10 cellular contexts compared by ENCODE assay signal in genomic region chrX:48531359-48531954, GRCh38. TPM values are rescaled to one million over a fixed set of nuclear protein-coding genes. Genes with fewer than 3 reads are reported as not detected.
DNase-seq lines count a peak whose midpoint lies in the region; ATAC-seq and TF ChIP-seq lines count a peak whose summit lies in the region.
"Had no signal": no experiment of that assay in that cellular context is flagged by ENCODE, and none has a peak within 500 bp of the region (broad histone marks: within the 10 kb centered on the region; RNA-seq: fewer than 3 reads in every experiment).

No MANE protein-coding gene starts in this region.

- peak overlapping the region; percentile 47 for H3K27ac Mint-ChIP-seq in activated naive CD4-positive, alpha-beta T cell treated with anti-CD3 and anti-CD28 coated beads, Interleukin-2, amount 50 U/mL, for 24 hours
- peak overlapping the region; percentile 94 for H3K27ac Mint-ChIP-seq in activated T-helper 2 cell treated with anti-CD3 and anti-CD28 coated beads, Interferon-gamma antibody, Interleukin-2, Interleukin-4, amounts not matched to agents 10 μg/mL and 5 μg/mL and 100 μg/mL, durations not matched to agents 14 hours and 24 hours and 36 hours
- H3K27ac Mint-ChIP-seq: neural progenitor cell had no signal

- H3K9me3 ChIP-seq in left ventricle myocardium inferior (replicated peaks), result no peaks in the 10 kb centered on the region

- H3K4me3 ChIP-seq in left ventricle myocardium inferior (no peak overlapping the region), urinary bladder (ENCODE audit: low read depth, low read length) (no peak overlapping the region)
- H3K4me3 ChIP-seq: neural progenitor cell had no signal

- ATAC-seq in GM21390 (IDR thresholded peaks at IDR 0.05; ENCODE audit: unreplicated experiment) (no peak), HG03520 (IDR thresholded peaks at IDR 0.05; ENCODE audit: unreplicated experiment) (no peak)

- H3K4me1 ChIP-seq in left ventricle myocardium inferior (peaks cover 6% of the 10 kb centered on the region), urinary bladder (ENCODE audit: insufficient read depth) (no peaks in the 10 kb centered on the region)
- H3K4me1 ChIP-seq: neural progenitor cell had no signal

- H3K36me3 Mint-ChIP-seq in activated naive CD4-positive, alpha-beta T cell treated with anti-CD3 and anti-CD28 coated beads, Interleukin-2, amount 50 U/mL, for 24 hours, result peaks cover 8% of the 10 kb centered on the region
- peaks cover 37% of the 10 kb centered on the region for H3K36me3 Mint-ChIP-seq in activated T-helper 2 cell treated with anti-CD3 and anti-CD28 coated beads, Interferon-gamma antibody, Interleukin-2, Interleukin-4, amounts not matched to agents 10 μg/mL and 5 μg/mL and 100 μg/mL, durations not matched to agents 14 hours and 24 hours and 36 hours (ENCODE audit: low read depth)

- H3K27ac ChIP-seq in left ventricle myocardium inferior (replicated peaks) (peak overlapping the region; percentile 63), urinary bladder (ENCODE audit: low read depth) (peak overlapping the region; percentile 39)
- H3K27ac ChIP-seq: neural progenitor cell had no signal

- TF ChIP-seq CTCF in left ventricle myocardium inferior (IDR thresholded peaks at IDR 0.05; ENCODE audit: borderline replicate concordance), result no peak

- intact Hi-C loops in activated T-helper 2 cell treated with anti-CD3 and anti-CD28 coated beads, Interferon-gamma antibody, Interleukin-2, Interleukin-4, amounts not matched to agents 10 μg/mL and 5 μg/mL and 100 μg/mL, durations not matched to agents 14 hours and 24 hours and 36 hours (cut with micrococcal nuclease), result no loop called here
- intact Hi-C loops in left ventricle myocardium inferior (cut with micrococcal nuclease), result no loop called here

- H3K4me3 Mint-ChIP-seq in activated naive CD4-positive, alpha-beta T cell treated with anti-CD3 and anti-CD28 coated beads, Interleukin-2, amount 50 U/mL, for 24 hours, result no peak overlapping the region
- H3K4me3 Mint-ChIP-seq in activated T-helper 2 cell treated with anti-CD3 and anti-CD28 coated beads, Interferon-gamma antibody, Interleukin-2, Interleukin-4, amounts not matched to agents 10 μg/mL and 5 μg/mL and 100 μg/mL, durations not matched to agents 14 hours and 24 hours and 36 hours (ENCODE audit: low read depth), result peak overlapping the region; percentile 36
- H3K4me3 Mint-ChIP-seq: neural progenitor cell had no signal

- H3K27me3 Mint-ChIP-seq in activated naive CD4-positive, alpha-beta T cell treated with anti-CD3 and anti-CD28 coated beads, Interleukin-2, amount 50 U/mL, for 24 hours, result no peaks in the 10 kb centered on the region
- H3K27me3 Mint-ChIP-seq in activated T-helper 2 cell treated with anti-CD3 and anti-CD28 coated beads, Interferon-gamma antibody, Interleukin-2, Interleukin-4, amounts not matched to agents 10 μg/mL and 5 μg/mL and 100 μg/mL, durations not matched to agents 14 hours and 24 hours and 36 hours (ENCODE audit: low read depth), result no peaks in the 10 kb centered on the region

- H3K27me3 ChIP-seq in left ventricle myocardium inferior (ENCODE audit: low read depth), result no peaks in the 10 kb centered on the region
- H3K27me3 ChIP-seq: neural progenitor cell had no signal

- 59% methylated on average over 4 of the region's 4 CpGs for WGBS in urinary bladder

- DNase-seq in activated naive CD4-positive, alpha-beta T cell treated with anti-CD3 and anti-CD28 coated beads, Interleukin-2, amount 50 U/mL, for 16 hours, result no peak
- DNase-seq in activated T-helper 2 cell treated with anti-CD3 and anti-CD28 coated beads, Interferon-gamma antibody, Interleukin-2, Interleukin-4, amounts not matched to agents 10 μg/mL and 5 μg/mL and 100 μg/mL, durations not matched to agents 14 hours and 24 hours and 36 hours (ENCODE audit: low spot score), result no peak
- DNase-seq in left ventricle myocardium inferior, result no peak
- DNase-seq in NCI-H345 treated with DMSO at 0.1 percent for 48 hours (lab: John Stamatoyannopoulos, UW; ENCODE audit: unreplicated experiment), result no peak
- DNase-seq: activated CD8-positive, alpha-beta memory T cell treated with anti-CD3 and anti-CD28 coated beads, Interleukin-2, amount 50 U/mL, for 48 hours had no signal

- H3K4me1 Mint-ChIP-seq in activated naive CD4-positive, alpha-beta T cell treated with anti-CD3 and anti-CD28 coated beads, Interleukin-2, amount 50 U/mL, for 24 hours, result peaks cover 11% of the 10 kb centered on the region
- H3K4me1 Mint-ChIP-seq in activated T-helper 2 cell treated with anti-CD3 and anti-CD28 coated beads, Interferon-gamma antibody, Interleukin-2, Interleukin-4, amounts not matched to agents 10 μg/mL and 5 μg/mL and 100 μg/mL, durations not matched to agents 14 hours and 24 hours and 36 hours (ENCODE audit: low read depth), result peaks cover 21% of the 10 kb centered on the region
- H3K4me1 Mint-ChIP-seq: neural progenitor cell had no signal

- H3K36me3 ChIP-seq in left ventricle myocardium inferior, result peaks cover 18% of the 10 kb centered on the region
- peaks cover 2% of the 10 kb centered on the region for H3K36me3 ChIP-seq in urinary bladder (ENCODE audit: insufficient read depth)
- H3K36me3 ChIP-seq: neural progenitor cell had no signal

- H3K9me3 Mint-ChIP-seq in activated naive CD4-positive, alpha-beta T cell treated with anti-CD3 and anti-CD28 coated beads, Interleukin-2, amount 50 U/mL, for 24 hours, result no peaks in the 10 kb centered on the region
- H3K9me3 Mint-ChIP-seq in activated T-helper 2 cell treated with anti-CD3 and anti-CD28 coated beads, Interferon-gamma antibody, Interleukin-2, Interleukin-4, amounts not matched to agents 10 μg/mL and 5 μg/mL and 100 μg/mL, durations not matched to agents 14 hours and 24 hours and 36 hours, result no peaks in the 10 kb centered on the region

RNA-seq across cellular contexts. Expression of gene TBC1D25, which starts 8.1 kb away (rescaled TPM):
- 16.0 and 18.3 TPM in 2 replicates for total RNA-seq in activated T-helper 2 cell treated with anti-CD3 and anti-CD28 coated beads, Interferon-gamma antibody, Interleukin-2, Interleukin-4, amounts not matched to agents 10 μg/mL and 5 μg/mL and 100 μg/mL, durations not matched to agents 14 hours and 24 hours and 36 hours
- total RNA-seq in left ventricle myocardium inferior, result 14.5 TPM
- total RNA-seq in urinary bladder, result 3.7 TPM
- polyA plus RNA-seq in urinary bladder, result 14.7 TPM

RNA-seq across cellular contexts. Expression of gene EBP, which starts 9.8 kb away (rescaled TPM):
- 209 and 212 TPM in 2 replicates for total RNA-seq in activated T-helper 2 cell treated with anti-CD3 and anti-CD28 coated beads, Interferon-gamma antibody, Interleukin-2, Interleukin-4, amounts not matched to agents 10 μg/mL and 5 μg/mL and 100 μg/mL, durations not matched to agents 14 hours and 24 hours and 36 hours
- total RNA-seq in left ventricle myocardium inferior (48.9 TPM), urinary bladder (19.2 TPM)
- polyA plus RNA-seq in urinary bladder, result 34.4 TPM

RNA-seq across cellular contexts. Expression of gene PORCN, which starts 22.7 kb away (rescaled TPM):
- 16.5 and 17.7 TPM in 2 replicates for total RNA-seq in activated T-helper 2 cell treated with anti-CD3 and anti-CD28 coated beads, Interferon-gamma antibody, Interleukin-2, Interleukin-4, amounts not matched to agents 10 μg/mL and 5 μg/mL and 100 μg/mL, durations not matched to agents 14 hours and 24 hours and 36 hours
- total RNA-seq in left ventricle myocardium inferior (13.6 TPM), urinary bladder (2.7 TPM)
- 19.0 TPM for polyA plus RNA-seq in urinary bladder

RNA-seq across cellular contexts. Expression of gene RBM3, which starts 42.8 kb away (rescaled TPM):
- 345 and 346 TPM in 2 replicates for total RNA-seq in activated T-helper 2 cell treated with anti-CD3 and anti-CD28 coated beads, Interferon-gamma antibody, Interleukin-2, Interleukin-4, amounts not matched to agents 10 μg/mL and 5 μg/mL and 100 μg/mL, durations not matched to agents 14 hours and 24 hours and 36 hours
- 121 TPM for total RNA-seq in left ventricle myocardium inferior
- 198 TPM for total RNA-seq in urinary bladder
- polyA plus RNA-seq in urinary bladder, result 205 TPM

RNA-seq across cellular contexts. Expression of gene FTSJ1, which starts 55.5 kb away (rescaled TPM):
- 84.6 and 89.8 TPM in 2 replicates for total RNA-seq in activated T-helper 2 cell treated with anti-CD3 and anti-CD28 coated beads, Interferon-gamma antibody, Interleukin-2, Interleukin-4, amounts not matched to agents 10 μg/mL and 5 μg/mL and 100 μg/mL, durations not matched to agents 14 hours and 24 hours and 36 hours
- total RNA-seq in left ventricle myocardium inferior (15.3 TPM), urinary bladder (21.8 TPM)
- 28.2 TPM for polyA plus RNA-seq in urinary bladder
